Comparison of ENCODE assay signal across 16 cellular contexts in genomic region chr18:51301376-51301775, GRCh38.
DNase-seq lines count a peak whose midpoint lies in the region; ATAC-seq, FAIRE-seq and TF ChIP-seq lines count a peak whose summit lies in the region.
"Had no signal": no experiment of that assay in that cellular context is flagged by ENCODE, and none has a peak within 500 bp of the region (broad histone marks: within the 10 kb centered on the region; RNA-seq: fewer than 3 reads in every experiment).

No MANE protein-coding gene starts in this region.

- POLR2A ChIA-PET in OCI-LY7 (lab: Charles Lee): no interaction called here

- H3K9me3 ChIP-seq in OCI-LY7 (ENCODE audit: low read length): no peaks in the 10 kb centered on the region
- no peaks in the 10 kb centered on the region for H3K9me3 ChIP-seq in adrenal gland (replicated peaks in 1 of 3)

- H3K4me1 Mint-ChIP-seq in stimulated activated naive CD8-positive, alpha-beta T cell treated with anti-CD3 and anti-CD28 coated beads, Interleukin-15, amount 100 ng/mL, for 72 hours: no peaks in the 10 kb centered on the region
- H3K4me1 Mint-ChIP-seq: CD4-positive, alpha-beta memory T cell had no signal

- TF ChIP-seq POLR2A in GM12891 (IDR thresholded peaks at IDR 0.05; ENCODE audit: low read depth, low read length) (no peak), adrenal gland (IDR thresholded peaks at IDR 0.05) (no peak)

- 0 out of 2 replicates have a peak overlapping the region, but pooled peaks have one; percentile 23 for H3K4me2 ChIP-seq in OCI-LY7 (ENCODE audit: low read length)

- H2AFZ ChIP-seq in OCI-LY7 (ENCODE audit: low read length): no peak overlapping the region
- H2AFZ ChIP-seq: GM23248 had no signal

- 91 to 95% (median 93%) methylated on average over 3 of the region's 3 CpGs for WGBS in adrenal gland, 4 donors

- H3K4me1 ChIP-seq in OCI-LY7 (ENCODE audit: insufficient read depth, low read length, poor library complexity, severe bottlenecking) (peaks cover 6% of the 10 kb centered on the region), adrenal gland (replicated peaks in 1 of 2) (no peaks in the 10 kb centered on the region)

- no peaks in the 10 kb centered on the region for H3K36me3 ChIP-seq in OCI-LY7 (ENCODE audit: insufficient read depth, low read length)
- H3K36me3 ChIP-seq in adrenal gland (replicated peaks in 1 of 2): no peaks in the 10 kb centered on the region

- intact Hi-C loops in OCI-LY7 (cut with micrococcal nuclease; ENCODE audit: unreplicated experiment): loop anchor here (5.0 kb wide), 2 partner anchors 104 to 149 kb away; partner anchors contain the start of gene MEX3C
- intact Hi-C loops in adrenal gland (cut with DNase I): no loop called here

- no peak for FAIRE-seq in GM12891 (lab: Jason Lieb, UNC)
- FAIRE-seq: G401.6, H1 had no signal

- no peaks in the 10 kb centered on the region for H4K20me1 ChIP-seq in OCI-LY7 (ENCODE audit: insufficient read depth, low read length)

- peaks cover 0 to 4% of the 10 kb centered on the region in 2 donors for H3K9me3 Mint-ChIP-seq in stimulated activated naive CD8-positive, alpha-beta T cell treated with anti-CD3 and anti-CD28 coated beads, Interleukin-15, amount 100 ng/mL, for 72 hours
- H3K9me3 Mint-ChIP-seq: CD4-positive, alpha-beta memory T cell had no signal

- peak; percentile 46 for ATAC-seq in GM18868 (IDR thresholded peaks at IDR 0.05; ENCODE audit: unreplicated experiment)
- ATAC-seq in stimulated activated naive CD8-positive, alpha-beta T cell treated with anti-CD3 and anti-CD28 coated beads, Interleukin-15, amount 100 ng/mL, for 72 hours: no peak

- no peak overlapping the region for H3K4me3 ChIP-seq in OCI-LY7 (ENCODE audit: low read depth, low read length, poor library complexity, severe bottlenecking)
- no peak overlapping the region for H3K4me3 ChIP-seq in adrenal gland
- H3K4me3 ChIP-seq: GM23248 had no signal

- DNase-seq in GM12891 (ENCODE audit: insufficient read length, low spot score) (no peak), OCI-LY7 (ENCODE audit: low spot score) (peak; percentile 8), adrenal gland (no peak)
- no peak for DNase-seq in stimulated activated naive CD8-positive, alpha-beta T cell treated with anti-CD3 and anti-CD28 coated beads, Interleukin-15, amount 100 ng/mL, for 72 hours
- no peak for DNase-seq in activated effector memory CD4-positive, alpha-beta T cell treated with Interleukin-2 at 50 U/mL for 16 hours
- DNase-seq: C1 segment of cervical spinal cord; CD4-positive, alpha-beta memory T cell; COR-L47; DMS153; DND-41; GM23248; H7; HCEC 1CT had no signal

- H3K9me2 ChIP-seq in OCI-LY7 (ENCODE audit: insufficient read depth, low read length): no peaks in the 10 kb centered on the region

- CTCF ChIA-PET in OCI-LY7 (lab: Charles Lee; ENCODE audit: unreplicated experiment): no interaction called here

- no peaks in the 10 kb centered on the region for H3K27me3 ChIP-seq in adrenal gland

- TSS peak; percentile 93 for BruUV-seq in OCI-LY7 (replicated peaks; lab: Mats Ljungman, UMichigan)

- peaks cover 26% of the 10 kb centered on the region for H3K27me3 Mint-ChIP-seq in stimulated activated naive CD8-positive, alpha-beta T cell treated with anti-CD3 and anti-CD28 coated beads, Interleukin-15, amount 100 ng/mL, for 72 hours

- no peaks in the 10 kb centered on the region for H3K79me2 ChIP-seq in OCI-LY7 (ENCODE audit: insufficient read depth, low read depth, low read length)

- H3K4me3 Mint-ChIP-seq in stimulated activated naive CD8-positive, alpha-beta T cell treated with anti-CD3 and anti-CD28 coated beads, Interleukin-15, amount 100 ng/mL, for 72 hours: no peak overlapping the region
- H3K4me3 Mint-ChIP-seq: CD4-positive, alpha-beta memory T cell had no signal

- TF ChIP-seq CTCF in OCI-LY7 (conservative IDR thresholded peaks at IDR 0.05; ENCODE audit: low read length) (no peak), adrenal gland (IDR thresholded peaks at IDR 0.05) (no peak)

- H3K27ac ChIP-seq in OCI-LY7 (ENCODE audit: low read depth, low read length, poor library complexity, severe bottlenecking) (peak overlapping the region; percentile 28), adrenal gland (no peak overlapping the region)
- H3K27ac ChIP-seq: GM23248 had no signal

- no peak overlapping the region for H3K27ac Mint-ChIP-seq in stimulated activated naive CD8-positive, alpha-beta T cell treated with anti-CD3 and anti-CD28 coated beads, Interleukin-15, amount 100 ng/mL, for 72 hours
- H3K27ac Mint-ChIP-seq: CD4-positive, alpha-beta memory T cell had no signal

TF ChIP-seq in GM12891, 5 proteins besides CTCF, POLR2A, EP300 and RAD21:
- TF ChIP-seq TAF1 (IDR thresholded peaks at IDR 0.05; ENCODE audit: low read depth, low read length): no peak
- TF ChIP-seq PAX5 (IDR thresholded peaks at IDR 0.05; ENCODE audit: insufficient read depth, low read length, severe bottlenecking): no peak
- 0 out of 2 replicates have a peak, but pooled peaks have one; percentile 3 for TF ChIP-seq SPI1 (IDR thresholded peaks at IDR 0.05; ENCODE audit: low read depth, low read length)
